ENCODE assay signal across 9 cellular contexts in genomic region chr14:24233538-24233866, GRCh38. TPM values are rescaled to one million over a fixed set of nuclear protein-coding genes. Genes with fewer than 3 reads are reported as not detected.
DNase-seq lines count a peak whose midpoint lies in the region; ATAC-seq and TF ChIP-seq lines count a peak whose summit lies in the region.
"Had no signal": no experiment of that assay in that cellular context is flagged by ENCODE, and none has a peak within 500 bp of the region (broad histone marks: within the 10 kb centered on the region; RNA-seq: fewer than 3 reads in every experiment).

No MANE protein-coding gene starts in this region.

- H3K4me1 ChIP-seq in HAP-1 (peaks cover 14% of the 10 kb centered on the region), spleen (peaks cover 28 to 91% (median 55%) of the 10 kb centered on the region in 6 donors)

- H3K27ac ChIP-seq in SU-DHL-6 (ENCODE audit: low read depth, low read length) (peak overlapping the region; percentile 74; the same call in 1 of the 2 replicates), spleen (peak overlapping the region; percentile 89 to 99 (median 94))

- peak overlapping the region; percentile 81 for H3K9ac ChIP-seq in SU-DHL-6 (ENCODE audit: low read length)

- peak in 1 of 2 experiments; percentile 28 for DNase-seq in HAP-1 (ENCODE audit: low spot score in 2 of 2)
- no peak for DNase-seq in foreskin fibroblast
- DNase-seq in spleen, result no peak
- DNase-seq in GF-D8 (lab: John Stamatoyannopoulos, UW), result no peak
- DNase-seq in DMS 273 (lab: John Stamatoyannopoulos, UW; ENCODE audit: unreplicated experiment), result no peak
- DNase-seq: kidney glomerular epithelial cell, NCI-H2171 treated with DMSO at 0.1 percent for 48 hours had no signal

- intact Hi-C loops in spleen (cut with DNase I; ENCODE audit: low total_unique reads), result no loop called here

- no peaks in the 10 kb centered on the region for H3K9me2 ChIP-seq in SU-DHL-6 (replicated peaks; ENCODE audit: insufficient read depth, low read length)

- peaks cover 14% of the 10 kb centered on the region; the same call in 1 of the 2 replicates for H3F3A ChIP-seq in SU-DHL-6 (ENCODE audit: insufficient read depth)

- no peak for TF ChIP-seq POLR2A in spleen (IDR thresholded peaks at IDR 0.05)

- H2AFZ ChIP-seq in SU-DHL-6 (ENCODE audit: low read depth, low read length, severe bottlenecking), result no peak overlapping the region

- H3K36me3 ChIP-seq in HAP-1 (replicated peaks), result peaks cover 45% of the 10 kb centered on the region
- no peaks in the 10 kb centered on the region for H3K36me3 ChIP-seq in SU-DHL-6 (ENCODE audit: low read length)
- H3K36me3 ChIP-seq in spleen, result peaks cover 0 to 49% (median 38%) of the 10 kb centered on the region in 6 donors

- 61 to 75% (median 67%) methylated on average over 2 of the region's 2 CpGs for WGBS in spleen, 5 donors

- H3K4me3 ChIP-seq in HAP-1 (peak overlapping the region; percentile 71), SU-DHL-6 (ENCODE audit: insufficient read depth, low read length, poor library complexity, severe bottlenecking) (peak overlapping the region; percentile 99), foreskin fibroblast (ENCODE audit: low read depth in 1 of 2, low read length in 2 of 2) (peak overlapping the region; percentile 62 to 95), spleen (peak overlapping the region in 7 of 8 donors; percentile 77 to 96 (median 94))

- H3K4me2 ChIP-seq in SU-DHL-6 (ENCODE audit: low read depth, low read length, poor library complexity, severe bottlenecking), result peak overlapping the region; percentile 85

- no peak for TF ChIP-seq CTCF in SU-DHL-6 (IDR thresholded peaks at IDR 0.05; ENCODE audit: insufficient read depth, low read length, poor library complexity, severe bottlenecking)
- TF ChIP-seq CTCF in foreskin fibroblast (IDR thresholded peaks at IDR 0.05; ENCODE audit: low read depth, low read length), result no peak
- no peak for TF ChIP-seq CTCF in spleen (IDR thresholded peaks at IDR 0.05 in 8 of 11, conservative IDR thresholded peaks at IDR 0.05 in 3 of 11)

- H3K27me3 ChIP-seq in HAP-1 (ENCODE audit: low read depth), result no peaks in the 10 kb centered on the region
- no peaks in the 10 kb centered on the region for H3K27me3 ChIP-seq in SU-DHL-6 (ENCODE audit: low read length)
- H3K27me3 ChIP-seq in spleen (replicated peaks in 1 of 7), result no peaks in the 10 kb centered on the region

- in situ Hi-C loops in HAP-1 (cut with MboI; ENCODE audit: low sequenced_read_pairs), result no loop called here

- H3K9me3 ChIP-seq in HAP-1, result no peaks in the 10 kb centered on the region
- no peaks in the 10 kb centered on the region for H3K9me3 ChIP-seq in SU-DHL-6 (ENCODE audit: insufficient read depth, low read length)
- no peaks in the 10 kb centered on the region for H3K9me3 ChIP-seq in spleen

- no peaks in the 10 kb centered on the region for H4K20me1 ChIP-seq in SU-DHL-6 (ENCODE audit: low read depth, low read length)

- ATAC-seq in HG02588 (IDR thresholded peaks at IDR 0.05; ENCODE audit: unreplicated experiment), result no peak

- H3K79me2 ChIP-seq in SU-DHL-6 (ENCODE audit: insufficient read depth, low read length), result peaks cover 42% of the 10 kb centered on the region

RNA-seq across cellular contexts. Expression of gene GMPR2, which starts 0.8 kb away (rescaled TPM):
- 10 to 100 TPM; 57.0 to 85.6 (median 82.6) TPM for total RNA-seq in spleen
- 10 to 100 TPM; 42.2 to 57.9 (median 50.3) TPM for polyA plus RNA-seq in spleen

RNA-seq across cellular contexts. Expression of gene NEDD8, which starts 1.3 kb away (rescaled TPM):
- 100 to 1,000 TPM in 6 of 7 donors, 10 to 100 TPM in 1; 98.6 to 137 (median 122) TPM for total RNA-seq in spleen
- 100 to 1,000 TPM; 164 to 237 (median 228) TPM for polyA plus RNA-seq in spleen

RNA-seq across cellular contexts. Expression of gene TINF2, which starts 8.9 kb away (rescaled TPM):
- total RNA-seq in spleen, result 100 to 1,000 TPM in 3 of 7 donors, 10 to 100 TPM in 4; 61.8 to 121 (median 99.5) TPM
- polyA plus RNA-seq in spleen, result 10 to 100 TPM; 55.7 to 60.8 (median 57.4) TPM

RNA-seq across cellular contexts. Expression of gene MDP1, which starts 17.6 kb away (rescaled TPM):
- total RNA-seq in spleen, result 10 to 100 TPM; 11.0 to 25.5 (median 17.6) TPM
- 10 to 100 TPM; 30.2 to 39.6 (median 33.6) TPM for polyA plus RNA-seq in spleen

RNA-seq across cellular contexts. Expression of gene CHMP4A, which starts 20.2 kb away (rescaled TPM):
- total RNA-seq in spleen, result 10 to 100 TPM; 53.3 to 71.7 (median 61.9) TPM
- 100 to 1,000 TPM; 106 to 149 (median 132) TPM for polyA plus RNA-seq in spleen
